Comparison of ENCODE assay signal across 21 cellular contexts in the genomic region with DNA sequence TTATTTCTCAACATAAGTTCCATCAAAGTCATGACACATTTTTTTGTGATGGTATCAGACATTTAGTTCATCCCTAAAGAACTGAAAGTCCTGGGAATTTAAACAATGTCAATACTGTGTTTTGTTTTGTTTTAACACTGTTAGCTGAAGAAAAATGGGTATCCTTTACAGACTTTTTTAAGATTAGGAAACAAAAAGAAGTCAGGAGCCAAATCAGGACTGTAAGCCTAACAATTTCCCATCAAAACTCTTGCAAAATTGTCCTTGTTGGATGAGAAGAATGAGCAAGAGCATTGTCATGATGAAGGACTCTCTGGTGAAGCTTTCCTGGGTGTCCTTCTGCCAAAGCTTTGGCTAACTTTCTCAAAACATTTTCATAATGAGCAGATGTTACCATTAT.
"Had no signal": no experiment of that assay in that cellular context is flagged by ENCODE, and none has a peak within 500 bp of the region (broad histone marks: within the 10 kb centered on the region; RNA-seq: fewer than 3 reads in every experiment).

No MANE protein-coding gene starts in this region.

- H3K27me3 ChIP-seq: esophagus muscularis mucosa, neutrophil, right lobe of liver, thyroid gland, vagina had no signal

- H3K9me3 ChIP-seq: esophagus muscularis mucosa, neutrophil, pancreas, right lobe of liver, thyroid gland, vagina had no signal

- H3K4me3 ChIP-seq: coronary artery, esophagus muscularis mucosa, lung, pancreas, right lobe of liver, smooth muscle cell, thyroid gland, vagina had no signal

- H3K27ac ChIP-seq: coronary artery, esophagus muscularis mucosa, neutrophil, pancreas, right lobe of liver, thyroid gland, vagina had no signal

- DNase-seq: dermis blood vessel endothelial cell; effector memory CD4-positive, alpha-beta T cell; hypothalamus; immature natural killer cell; left ventricle myocardium superior; pancreas; right lobe of liver; stimulated activated CD4-positive, alpha-beta T cell treated with anti-CD3 and anti-CD28 coated beads, Interleukin-12 subunit alpha, Interleukin-12 subunit beta, amount 100 ng/mL, for 4 hours; stimulated activated CD4-positive, alpha-beta T cell treated with anti-CD3 and anti-CD28 coated beads, Interleukin-1b, Interleukin-23, amount 100 ng/mL, for 48 hours; stimulated activated CD4-positive, alpha-beta T cell treated with anti-CD3 and anti-CD28 coated beads, Interleukin-4, amount 100 ng/mL, for 1 hour; stimulated activated CD8-positive, alpha-beta memory T cell treated with anti-CD3 and anti-CD28 coated beads, Interleukin-4, amount 100 ng/mL, for 48 hours; stimulated activated naive CD4-positive, alpha-beta T cell; stimulated activated naive CD8-positive, alpha-beta T cell treated with anti-CD3 and anti-CD28 coated beads, Interleukin-15, amount 100 ng/mL, for 72 hours; thyroid gland had no signal

- H3K36me3 ChIP-seq: esophagus muscularis mucosa, neutrophil, pancreas, right lobe of liver, thyroid gland, vagina had no signal

- H3K4me1 ChIP-seq: esophagus muscularis mucosa, pancreas, right lobe of liver, thyroid gland, vagina had no signal

- H3K4me2 ChIP-seq: smooth muscle cell had no signal

- ATAC-seq: left ventricle myocardium superior; natural killer cell treated with Interleukin-12 subunit alpha and Interleukin-12 subunit beta and Interleukin-15 and Interleukin-18, amount 100 ng/mL, for 72 hours; pancreas; right lobe of liver; stimulated activated naive CD8-positive, alpha-beta T cell treated with anti-CD3 and anti-CD28 coated beads, Interleukin-15, amount 100 ng/mL, for 72 hours had no signal
